8 cellular contexts compared by ENCODE assay signal in genomic region chr10:94403823-94404228, GRCh38. TPM values are rescaled to one million over a fixed set of nuclear protein-coding genes. Genes with fewer than 3 reads are reported as not detected.
DNase-seq lines count a peak whose midpoint lies in the region; ATAC-seq, FAIRE-seq and TF ChIP-seq lines count a peak whose summit lies in the region.

No MANE protein-coding gene starts in this region.

- H3K4me2 ChIP-seq in fibroblast of lung (ENCODE audit: extremely low read depth, insufficient read depth, low read length) = peak overlapping the region; percentile 55

- peak overlapping the region; percentile 53 for H2AFZ ChIP-seq in fibroblast of lung (ENCODE audit: low read length)

- no peaks in the 10 kb centered on the region for H3K4me1 ChIP-seq in fibroblast of lung (ENCODE audit: control insufficient read depth, extremely low read depth, insufficient read depth, low read length)
- peaks cover 5% of the 10 kb centered on the region for H3K4me1 ChIP-seq in ovary (ENCODE audit: insufficient read depth)

- H3K9ac ChIP-seq in fibroblast of lung (ENCODE audit: insufficient read depth, low read length) = peak overlapping the region; percentile 85

- TF ChIP-seq POLR2A in ovary (IDR thresholded peaks at IDR 0.05) = no peak

- ATAC-seq in SK-N-SH treated with all-trans-retinoic acid at 6 μM for 48 hours (peak; percentile 19), GM18517 (IDR thresholded peaks at IDR 0.05; ENCODE audit: unreplicated experiment) (no peak)

- peak overlapping the region; percentile 76 for H3K27ac ChIP-seq in fibroblast of lung (ENCODE audit: insufficient read depth, low read length)
- H3K27ac ChIP-seq in ovary = no peak overlapping the region

- H3K79me2 ChIP-seq in fibroblast of lung (ENCODE audit: control insufficient read depth, insufficient read depth, low read length) = peaks cover 37% of the 10 kb centered on the region

- H3K9me3 ChIP-seq in fibroblast of lung (ENCODE audit: control insufficient read depth, insufficient read depth, low read depth, low read length) = no peaks in the 10 kb centered on the region
- H3K9me3 ChIP-seq in ovary = no peaks in the 10 kb centered on the region

- DNase-seq in Caki2 (ENCODE audit: low read depth) (peak; percentile 64), H7 (no peak), fibroblast of lung (ENCODE audit: low read depth in 2 of 2) (peak in 1 of 2 donors; percentile 60), ovary (no peak), DMS 273 (lab: John Stamatoyannopoulos, UW; ENCODE audit: unreplicated experiment) (no peak), RCC 7860 (ENCODE audit: low spot score) (no peak)

- TF ChIP-seq CTCF in fibroblast of lung (conservative IDR thresholded peaks at IDR 0.05 in 1 of 2, IDR thresholded peaks at IDR 0.05 in 1 of 2; ENCODE audit: low read depth in 1 of 2, low read length in 2 of 2) = no peak
- no peak for TF ChIP-seq CTCF in ovary (IDR thresholded peaks at IDR 0.05)

- in situ Hi-C loops in Caki2 (cut with HindIII; ENCODE audit: low pct_unique_long_range_greater_than_20kb, low sequenced_read_pairs) = no loop called here

- intact Hi-C loops in ovary (cut with DNase I) = no loop called here

- H3K36me3 ChIP-seq in H7 (replicated peaks; ENCODE audit: control insufficient read depth, insufficient read depth, low read length) (no peaks in the 10 kb centered on the region), fibroblast of lung (ENCODE audit: control insufficient read depth, insufficient read depth, low read length) (no peaks in the 10 kb centered on the region), ovary (no peaks in the 10 kb centered on the region)

- H3K4me3 ChIP-seq in H7 (ENCODE audit: insufficient read depth, low read depth, low read length) (peak overlapping the region; percentile 70), fibroblast of lung (replicated peaks in 1 of 4; ENCODE audit: control extremely low read depth in 1 of 4, insufficient read depth in 1 of 4, low read depth in 3 of 4, low read length in 4 of 4) (peak overlapping the region; percentile 66 to 89 (median 76)), ovary (peak overlapping the region; percentile 71)

- WGBS in ovary, 3 donors = 1 to 2% (median 2%) methylated on average over 7 of the region's 7 CpGs

- no peaks in the 10 kb centered on the region for H4K20me1 ChIP-seq in fibroblast of lung (ENCODE audit: control insufficient read depth, extremely low read depth, insufficient read depth, low read length)

- FAIRE-seq in RCC 7860 (lab: Jason Lieb, UNC) = no peak

- TF ChIP-seq EP300 in ovary (IDR thresholded peaks at IDR 0.05) = no peak

- H3K27me3 ChIP-seq in H7 (ENCODE audit: control insufficient read depth, insufficient read depth, low read length) (peaks cover 27% of the 10 kb centered on the region), fibroblast of lung (ENCODE audit: control insufficient read depth, insufficient read depth, low read length) (no peaks in the 10 kb centered on the region), ovary (no peaks in the 10 kb centered on the region)

TF ChIP-seq in SK-N-SH treated with all-trans-retinoic acid at 6 μM for 48 hours, 23 proteins besides CTCF, POLR2A, EP300 and RAD21:
- TF ChIP-seq TCF4 (CRISPR knock-in tag; IDR thresholded peaks at IDR 0.05; ENCODE audit: borderline replicate concordance) = no peak
- no peak for TF ChIP-seq ZFP3 (CRISPR knock-in tag; IDR thresholded peaks at IDR 0.05)
- TF ChIP-seq ISL1 (CRISPR knock-in tag; IDR thresholded peaks at IDR 0.05) = no peak
- no peak for TF ChIP-seq ZC3H10 (CRISPR knock-in tag; IDR thresholded peaks at IDR 0.05)
- TF ChIP-seq OSR1 (CRISPR knock-in tag; IDR thresholded peaks at IDR 0.05) = no peak
- no peak for TF ChIP-seq CSRNP3 (CRISPR knock-in tag; IDR thresholded peaks at IDR 0.05)
- TF ChIP-seq SNAI2 (CRISPR knock-in tag; IDR thresholded peaks at IDR 0.05) = no peak
- no peak for TF ChIP-seq CREB5 (CRISPR knock-in tag; IDR thresholded peaks at IDR 0.05; ENCODE audit: low read depth)
- no peak for TF ChIP-seq CSDC2 (CRISPR knock-in tag; IDR thresholded peaks at IDR 0.05)
- no peak for TF ChIP-seq ARNTL (CRISPR knock-in tag; IDR thresholded peaks at IDR 0.05; ENCODE audit: borderline replicate concordance, low read depth)
- no peak for TF ChIP-seq TOX (CRISPR knock-in tag; IDR thresholded peaks at IDR 0.05; ENCODE audit: borderline replicate concordance)
- no peak for TF ChIP-seq ZNF8 (CRISPR knock-in tag; IDR thresholded peaks at IDR 0.05)
- TF ChIP-seq PATZ1 (CRISPR knock-in tag; IDR thresholded peaks at IDR 0.05; ENCODE audit: borderline replicate concordance) = no peak
- no peak for TF ChIP-seq GLIS3 (CRISPR knock-in tag; IDR thresholded peaks at IDR 0.05)
- TF ChIP-seq ESRRG (CRISPR knock-in tag; IDR thresholded peaks at IDR 0.05) = no peak

RNA-seq across cellular contexts. Expression of gene TBC1D12, which starts 1.5 kb away (rescaled TPM):
- 4.7 and 14.8 TPM in 2 replicates for total RNA-seq in Caki2 (2014; rRNA removed; shearing (Covaris generic); ENCODE audit: low replicate concordance)
- total RNA-seq in H7 (2014; rRNA removed; shearing (Covaris generic)) = 3.5 and 4.1 TPM in 2 replicates
- 11.6 and 13.9 TPM in 2 replicates for total RNA-seq in fibroblast of lung
- 5.4 and 7.8 TPM in 2 replicates for polyA plus RNA-seq in fibroblast of lung
- polyA plus RNA-seq in fibroblast of lung (2012) = 4.3 and 6.6 TPM in 2 replicates
- 0.51 and 1.3 TPM in 2 replicates for polyA minus RNA-seq in fibroblast of lung (ENCODE audit: low replicate concordance)
- 10 to 100 TPM in 5 of 7 donors, 1 to 10 TPM in 2; 8.7 to 20.4 (median 10.9) TPM for total RNA-seq in ovary
- 1 to 10 TPM; 5.6 to 7.7 TPM for polyA plus RNA-seq in ovary

RNA-seq across cellular contexts. Expression of gene NOC3L, which starts 41.1 kb away (rescaled TPM):
- 20.3 and 25.2 TPM in 2 replicates for total RNA-seq in Caki2 (2014; rRNA removed; shearing (Covaris generic); ENCODE audit: low replicate concordance)
- total RNA-seq in H7 (2014; rRNA removed; shearing (Covaris generic)) = 32.8 and 40.0 TPM in 2 replicates
- total RNA-seq in fibroblast of lung = 27.2 and 31.3 TPM in 2 replicates
- polyA plus RNA-seq in fibroblast of lung = 19.5 and 19.8 TPM in 2 replicates
- 13.7 and 15.3 TPM in 2 replicates for polyA plus RNA-seq in fibroblast of lung (2012)
- 0.51 and 6.3 TPM in 2 replicates for polyA minus RNA-seq in fibroblast of lung (ENCODE audit: low replicate concordance)
- 10 to 100 TPM; 12.8 to 29.2 (median 17.3) TPM for total RNA-seq in ovary
- polyA plus RNA-seq in ovary = 10 to 100 TPM in 1 of 2 donors, 1 to 10 TPM in 1; 4.3 to 12.0 TPM
